8 cellular contexts compared by ENCODE assay signal in the genomic region with DNA sequence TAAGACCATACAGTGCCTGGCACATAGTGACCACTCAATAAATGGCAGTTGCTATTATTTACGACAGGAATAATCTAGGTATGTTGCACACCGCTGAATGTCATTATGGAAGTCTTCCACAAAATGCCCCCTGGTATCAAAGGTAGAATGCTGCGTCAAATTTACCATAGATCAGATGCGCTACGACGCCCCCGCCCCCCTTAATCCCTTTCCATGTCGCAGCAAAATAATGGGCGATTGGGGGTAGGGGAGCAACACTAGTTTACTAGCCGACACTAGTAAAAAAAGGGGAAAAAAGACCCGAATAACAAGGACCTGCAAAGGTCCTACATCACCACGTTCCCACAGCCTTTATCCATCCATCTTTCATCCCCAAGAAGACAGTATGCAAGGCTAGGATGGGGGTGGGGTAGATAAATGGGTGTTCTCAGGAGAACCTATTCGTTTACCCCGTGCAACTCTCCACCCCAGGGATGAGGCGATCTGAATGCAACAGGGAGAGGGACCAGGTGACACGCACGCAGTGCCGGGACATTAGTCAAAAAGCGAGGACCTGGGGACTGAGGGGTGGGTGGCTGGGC. TPM values are rescaled to one million over a fixed set of nuclear protein-coding genes. Genes with fewer than 3 reads are reported as not detected.
DNase-seq lines count a peak whose midpoint lies in the region; ATAC-seq, FAIRE-seq and TF ChIP-seq lines count a peak whose summit lies in the region.

No MANE protein-coding gene starts in this region.

- peaks cover 11% of the 10 kb centered on the region for H3K23me2 ChIP-seq in H1 (ENCODE audit: low read depth, low read length)

- no peak overlapping the region for H2AK5ac ChIP-seq in H1 (ENCODE audit: low read depth, low read length)

- H3K4me2 ChIP-seq in H1 (ENCODE audit: insufficient read depth in 1 of 2, low read depth in 2 of 2, low read length in 2 of 2): peak overlapping the region; percentile 72 to 90

- peaks cover 5 to 54% of the 10 kb centered on the region in 2 experiments for H3K79me2 ChIP-seq in H1 (ENCODE audit: control insufficient read depth in 1 of 2, insufficient read depth in 2 of 2, low read length in 2 of 2)

- 7% methylated on average over 19 of the region's 19 CpGs; no CpG with 5 or more reads in 1 of the 2 experiments for WGBS in H1 (ENCODE audit: extremely low coverage in 1 of 2, insufficient coverage in 1 of 2, insufficient read length in 1 of 2, insufficient replicate concordance in 2 of 2, low coverage in 1 of 2, low lambda C conversion rate in 2 of 2, missing lambda C conversion rate in 1 of 2), 2 experiments

- FAIRE-seq in H1 (lab: Jason Lieb, UNC): no peak

- H3K36me3 ChIP-seq in SJSA1: no peaks in the 10 kb centered on the region
- H3K36me3 ChIP-seq in H1 (ENCODE audit: control insufficient read depth in 2 of 4, insufficient read depth in 4 of 4, low read length in 3 of 4): no peaks in the 10 kb centered on the region
- no peaks in the 10 kb centered on the region for H3K36me3 ChIP-seq in mucosa of stomach (ENCODE audit: control insufficient read depth, insufficient read depth, low read length)

- ATAC-seq in GM19324 (IDR thresholded peaks at IDR 0.05; ENCODE audit: low FRiP score, unreplicated experiment): no peak
- ATAC-seq in HG02973 (IDR thresholded peaks at IDR 0.05; ENCODE audit: unreplicated experiment): no peak

- no peak overlapping the region; the same call in 1 of the 2 replicates for H2BK12ac ChIP-seq in H1 (ENCODE audit: low read depth, low read length)

- H3K18ac ChIP-seq in H1 (ENCODE audit: extremely low read depth, low read length): no peak overlapping the region

- H3K27ac ChIP-seq in SJSA1: peak overlapping the region; percentile 100
- H3K27ac ChIP-seq in H1 (ENCODE audit: low read depth, low read length): peak overlapping the region; percentile 100

- H3K9me3 ChIP-seq in SJSA1 (replicated peaks) (no peaks in the 10 kb centered on the region), H1 (ENCODE audit: insufficient read depth in 2 of 2, low read depth in 1 of 2, low read length in 1 of 2) (no peaks in the 10 kb centered on the region), mucosa of stomach (ENCODE audit: control insufficient read depth, low read length) (no peaks in the 10 kb centered on the region)

- TF ChIP-seq POLR2A in H1 (IDR thresholded peaks at IDR 0.05; ENCODE audit: control extremely low read depth in 1 of 2, low read depth in 2 of 2, low read length in 2 of 2): no peak

- H3K4me3 ChIP-seq in SJSA1 (peak overlapping the region; percentile 68), H1 (ENCODE audit: extremely low read depth in 1 of 4, insufficient read depth in 2 of 4, low read depth in 3 of 4, low read length in 4 of 4) (peak overlapping the region; percentile 79 to 92 (median 88)), mucosa of stomach (ENCODE audit: low read length) (peak overlapping the region; percentile 88)

- in situ Hi-C loops in Caki2 (cut with HindIII; ENCODE audit: low pct_unique_long_range_greater_than_20kb, low sequenced_read_pairs): no loop called here

- no peak overlapping the region for H2BK15ac ChIP-seq in H1 (ENCODE audit: low read length)

- no peaks in the 10 kb centered on the region for H3K27me3 ChIP-seq in SJSA1 (replicated peaks)
- no peaks in the 10 kb centered on the region for H3K27me3 ChIP-seq in H1 (replicated peaks in 1 of 4; ENCODE audit: control insufficient read depth in 3 of 4, extremely low read depth in 1 of 4, insufficient read depth in 3 of 4, low read length in 3 of 4)
- H3K27me3 ChIP-seq in mucosa of stomach (ENCODE audit: control insufficient read depth, insufficient read depth, low read length): no peaks in the 10 kb centered on the region

- H4K20me1 ChIP-seq in H1 (replicated peaks in 1 of 2; ENCODE audit: control insufficient read depth in 1 of 2, insufficient read depth in 2 of 2, low read length in 2 of 2): no peaks in the 10 kb centered on the region

- H2BK20ac ChIP-seq in H1 (ENCODE audit: low read length): no peak overlapping the region

- H2BK5ac ChIP-seq in H1 (ENCODE audit: low read depth, low read length): peak overlapping the region; percentile 100; the same call in 1 of the 2 replicates

- no peak for TF ChIP-seq CTCF in H1 (IDR thresholded peaks at IDR 0.05; ENCODE audit: control extremely low read depth in 1 of 3, insufficient read depth in 1 of 3, low read depth in 1 of 3, low read length in 3 of 3)

- H4K5ac ChIP-seq in H1 (ENCODE audit: insufficient read length, low read depth, low read length): peak overlapping the region; percentile 7

- CTCF ChIA-PET in HEK293T (lab: Yijun Ruan, JAX) (interaction anchor here (1.0 to 1.7 kb wide), 2 partner anchors 118 to 119 kb away, joined by 3 to 4 read pairs; no protein-coding TSS in a partner anchor), H1 (lab: Charles Lee; ENCODE audit: partially characterized antibody) (interaction anchor here (1.1 to 1.9 kb wide), 2 partner anchors 11 to 250 kb away, joined by 3 to 7 read pairs; no protein-coding TSS in a partner anchor)

- TF ChIP-seq EP300 in H1 (IDR thresholded peaks at IDR 0.05; ENCODE audit: borderline replicate concordance in 1 of 2, low read depth in 2 of 2, low read length in 2 of 2): no peak

- H3K23ac ChIP-seq in H1 (ENCODE audit: insufficient read length): no peak overlapping the region

- no peak overlapping the region for H3K14ac ChIP-seq in H1 (ENCODE audit: insufficient read length)

- H3K4ac ChIP-seq in H1 (replicated peaks; ENCODE audit: insufficient read length, low read depth, low read length): no peak overlapping the region

- H2AFZ ChIP-seq in H1 (ENCODE audit: low read length): peak overlapping the region; percentile 100

- no peak overlapping the region for H4K91ac ChIP-seq in H1 (replicated peaks; ENCODE audit: insufficient read length, low read length)

- TF ChIP-seq RAD21 in H1 (IDR thresholded peaks at IDR 0.05 in 1 of 2, conservative IDR thresholded peaks at IDR 0.05 in 1 of 2; ENCODE audit: low read depth in 2 of 2, low read length in 2 of 2): no peak

- DNase-seq in Caki2 (ENCODE audit: low read depth): peak; percentile 2
- DNase-seq in HEK293T (ENCODE audit: extremely low spot score): peak; percentile 20
- no peak for DNase-seq in SJSA1 (ENCODE audit: low read depth in 1 of 2, low spot score in 2 of 2)
- no peak for DNase-seq in H1 (ENCODE audit: low read depth in 1 of 2, low spot score in 2 of 2)
- no peak for DNase-seq in iPS-NIHi11 (ENCODE audit: low spot score)

- POLR2A ChIA-PET in HEK293T (lab: Yijun Ruan, JAX): interaction anchor here (0.7 to 1.8 kb wide), 6 partner anchors 9 to 66 kb away, joined by 3 to 13 read pairs (median 4); no protein-coding TSS in a partner anchor
- POLR2A ChIA-PET in H1 (lab: Charles Lee; ENCODE audit: partially characterized antibody): interaction anchor here (0.7 to 2.7 kb wide), 11 partner anchors 8 to 441 kb away, joined by 3 to 11 read pairs (median 4); no protein-coding TSS in a partner anchor

- H3K4me1 ChIP-seq in SJSA1 (replicated peaks) (peaks cover 10% of the 10 kb centered on the region; the same call in 1 of the 2 replicates), H1 (replicated peaks in 1 of 4; ENCODE audit: control insufficient read depth in 3 of 4, insufficient read depth in 4 of 4, low read length in 3 of 4) (peaks cover 0 to 3% (median 3%) of the 10 kb centered on the region in 4 experiments; a peak in 3 of 7 replicates), mucosa of stomach (ENCODE audit: control insufficient read depth, insufficient read depth, low read length) (peaks cover 12% of the 10 kb centered on the region)

- H3K79me1 ChIP-seq in H1 (ENCODE audit: low read depth, low read length): no peaks in the 10 kb centered on the region

- H3K9ac ChIP-seq in H1 (replicated peaks in 1 of 4; ENCODE audit: extremely low read depth in 1 of 4, low read depth in 3 of 4, low read length in 3 of 4) (peak overlapping the region; percentile 74 to 99 (median 88)), mucosa of stomach (ENCODE audit: low read length) (peak overlapping the region; percentile 91)

- H4K8ac ChIP-seq in H1 (ENCODE audit: extremely low read depth, insufficient read depth, low read length): peak overlapping the region; percentile 82; the same call in 1 of the 2 replicates

- H2BK120ac ChIP-seq in H1 (replicated peaks; ENCODE audit: low read depth, low read length): no peak overlapping the region

- no peak overlapping the region for H3K56ac ChIP-seq in H1 (replicated peaks; ENCODE audit: insufficient read length, low read depth, low read length)

TF ChIP-seq in HEK293T, 16 proteins besides CTCF, POLR2A, EP300 and RAD21 (continues in another document):
- TF ChIP-seq LEF1 (IDR thresholded peaks at IDR 0.05; ENCODE audit: borderline replicate concordance) (no peak), ZNF384 (IDR thresholded peaks at IDR 0.05) (no peak), ELF4 (IDR thresholded peaks at IDR 0.05) (no peak)

TF ChIP-seq in H1, 55 proteins besides CTCF, POLR2A, EP300 and RAD21:
- TF ChIP-seq CBX5 (IDR thresholded peaks at IDR 0.05; ENCODE audit: low read depth, low read length) (no peak), SAP30 (IDR thresholded peaks at IDR 0.05; ENCODE audit: insufficient read depth, insufficient replicate concordance, low read length) (peak; percentile 78)

RNA-seq across cellular contexts. Expression of gene PREPL, which starts 0.5 kb away (rescaled TPM):
- 22.0 and 27.5 TPM in 2 replicates for total RNA-seq in Caki2 (2014; rRNA removed; shearing (Covaris generic); ENCODE audit: low replicate concordance)
- total RNA-seq in SJSA1 (2014; rRNA removed; shearing (Covaris generic)): 27.3 and 39.0 TPM in 2 replicates
- total RNA-seq in H1 (2021; fragmentation: NEBNext Ultra II Directional; extraction: Animal tissue kit (Norgen Biotek cat#: 25700)): 38.9 and 40.5 TPM in 2 replicates
- polyA plus RNA-seq in H1 (2011; rRNA removed): 9.2 and 13.6 TPM in 2 replicates
- polyA plus RNA-seq in H1 (2011; cell fraction: cytosol; rRNA removed): 19.6 TPM
- polyA plus RNA-seq in H1 (2011; cell fraction: nucleus; rRNA removed): 9.9 TPM
- polyA plus RNA-seq in H1 (2012, experiment 1 of 2): 14.6 to 26.2 TPM (median 16.6 TPM) in 4 replicates
- 1.2 TPM for polyA plus RNA-seq in H1 (2012, experiment 2 of 2)
- 27.6 TPM for polyA plus RNA-seq in H1 (2013, experiment 1 of 2)
- polyA plus RNA-seq in H1 (2013, experiment 2 of 2): 27.9 TPM
- polyA minus RNA-seq in H1 (2011; rRNA and poly(A)+ RNA removed): 24.2 and 39.0 TPM in 2 replicates
- polyA minus RNA-seq in H1 (2011; cell fraction: cytosol; rRNA and poly(A)+ RNA removed): 13.1 TPM
- polyA minus RNA-seq in H1 (2011; cell fraction: nucleus; rRNA and poly(A)+ RNA removed): 35.4 TPM

RNA-seq across cellular contexts. Expression of gene CAMKMT, which starts 0.9 kb away (rescaled TPM):
- 1.7 and 6.2 TPM in 2 replicates for total RNA-seq in Caki2 (2014; rRNA removed; shearing (Covaris generic); ENCODE audit: low replicate concordance)
- total RNA-seq in SJSA1 (2014; rRNA removed; shearing (Covaris generic)): 4.7 and 11.6 TPM in 2 replicates
- 18.6 and 22.4 TPM in 2 replicates for total RNA-seq in H1 (2021; fragmentation: NEBNext Ultra II Directional; extraction: Animal tissue kit (Norgen Biotek cat#: 25700))
- polyA plus RNA-seq in H1 (2011; rRNA removed): 14.7 TPM in 2 replicates
- 15.6 TPM for polyA plus RNA-seq in H1 (2011; cell fraction: cytosol; rRNA removed)
- 6.5 TPM for polyA plus RNA-seq in H1 (2011; cell fraction: nucleus; rRNA removed)
- 14.9 to 27.4 TPM (median 16.5 TPM) in 4 replicates for polyA plus RNA-seq in H1 (2012, experiment 1 of 2)
- polyA plus RNA-seq in H1 (2012, experiment 2 of 2): 5.8 TPM
- polyA plus RNA-seq in H1 (2013, experiment 1 of 2): 16.8 TPM
- polyA plus RNA-seq in H1 (2013, experiment 2 of 2): 17.5 TPM
- 15.5 and 18.5 TPM in 2 replicates for polyA minus RNA-seq in H1 (2011; rRNA and poly(A)+ RNA removed)
- polyA minus RNA-seq in H1 (2011; cell fraction: cytosol; rRNA and poly(A)+ RNA removed): 7.6 TPM
- polyA minus RNA-seq in H1 (2011; cell fraction: nucleus; rRNA and poly(A)+ RNA removed): 73.9 TPM

Comparison
In these comparisons a context has a peak if more than half of its experiments do, and no peak if none do; other contexts are left out.
1. DNase-seq: peak in Caki2 (single experiment) and HEK293T (single experiment); none in SJSA1 (0 of 2), H1 (0 of 2) and iPS-NIHi11 (single experiment).
2. Peak in every context shown above with its lines, with median percentiles within 50 percentile points of each other: H3K4me3 ChIP-seq.